In genomic region chr4:144097776-144098175, GRCh38 we compare ENCODE assay signal across 18 cellular contexts. TPM values are rescaled to one million over a fixed set of nuclear protein-coding genes. Genes with fewer than 3 reads are reported as not detected.
"Had no signal": no experiment of that assay in that cellular context is flagged by ENCODE, and none has a peak within 500 bp of the region (broad histone marks: within the 10 kb centered on the region; RNA-seq: fewer than 3 reads in every experiment).

No MANE protein-coding gene starts in this region.

RNA-seq across cellular contexts. Expression of gene GYPA, which starts 42.7 kb away (rescaled TPM):
- total RNA-seq: activated naive CD4-positive, alpha-beta T cell treated with anti-CD3 and anti-CD28 coated beads for 36 hours; activated naive CD4-positive, alpha-beta T cell treated with anti-CD3 and anti-CD28 coated beads, Interleukin-2, amount 50 U/mL, for 72 hours; activated naive CD8-positive, alpha-beta T cell treated with anti-CD3 and anti-CD28 coated beads for 36 hours; activated naive CD8-positive, alpha-beta T cell treated with anti-CD3 and anti-CD28 coated beads, Interleukin-2, amount 10 ng/mL, durations not matched to agents 7 days and 5 days; activated T-cell treated with anti-CD3 and anti-CD28 coated beads, Interleukin-2, amount 50 U/mL, for 4 hours; activated T-cell treated with anti-CD3 and anti-CD28 coated beads, Interleukin-2, amount 50 U/mL, for 72 hours; activated T-helper 1 cell treated with anti-CD3 and anti-CD28 coated beads, Interleukin-12 subunit alpha, Interleukin-12 subunit beta, Interleukin-2, Interleukin-4 antibody, amounts not matched to agents 30 ng/mL and 10 ng/mL and 1 ng/mL, durations not matched to agents 14 hours and 24 hours and 36 hours; activated T-helper 17 cell treated with anti-CD3 and anti-CD28 coated beads, Interleukin-2, amount 50 U/mL, for 72 hours; activated T-helper 2 cell treated with anti-CD3 and anti-CD28 coated beads, Interferon-gamma antibody, Interleukin-2, Interleukin-4, amounts not matched to agents 10 μg/mL and 5 μg/mL and 100 μg/mL, durations not matched to agents 14 hours and 24 hours and 36 hours; ascending aorta; astrocyte; body of pancreas; breast epithelium; bronchial epithelial cell; cardiac muscle cell had no signal
- polyA plus RNA-seq: adipose tissue, adrenal gland, aorta, cardiac muscle cell had no signal
